5 cellular contexts compared by ENCODE assay signal in genomic region chr5:175595905-175596304, GRCh38.
"Had no signal": no experiment of that assay in that cellular context is flagged by ENCODE, and none has a peak within 500 bp of the region (broad histone marks: within the 10 kb centered on the region; RNA-seq: fewer than 3 reads in every experiment).

No MANE protein-coding gene starts in this region.

- H3K4me1 ChIP-seq: HAP-1 had no signal

- H3K4me3 ChIP-seq: GM23338, HAP-1, K562 had no signal

- H3K36me3 ChIP-seq: HAP-1 had no signal

- ATAC-seq: HCT116, K562 had no signal

- H3K9me3 ChIP-seq: HAP-1 had no signal

- DNase-seq: IMR-90 had no signal
